8 cellular contexts compared by ENCODE assay signal in the genomic region with DNA sequence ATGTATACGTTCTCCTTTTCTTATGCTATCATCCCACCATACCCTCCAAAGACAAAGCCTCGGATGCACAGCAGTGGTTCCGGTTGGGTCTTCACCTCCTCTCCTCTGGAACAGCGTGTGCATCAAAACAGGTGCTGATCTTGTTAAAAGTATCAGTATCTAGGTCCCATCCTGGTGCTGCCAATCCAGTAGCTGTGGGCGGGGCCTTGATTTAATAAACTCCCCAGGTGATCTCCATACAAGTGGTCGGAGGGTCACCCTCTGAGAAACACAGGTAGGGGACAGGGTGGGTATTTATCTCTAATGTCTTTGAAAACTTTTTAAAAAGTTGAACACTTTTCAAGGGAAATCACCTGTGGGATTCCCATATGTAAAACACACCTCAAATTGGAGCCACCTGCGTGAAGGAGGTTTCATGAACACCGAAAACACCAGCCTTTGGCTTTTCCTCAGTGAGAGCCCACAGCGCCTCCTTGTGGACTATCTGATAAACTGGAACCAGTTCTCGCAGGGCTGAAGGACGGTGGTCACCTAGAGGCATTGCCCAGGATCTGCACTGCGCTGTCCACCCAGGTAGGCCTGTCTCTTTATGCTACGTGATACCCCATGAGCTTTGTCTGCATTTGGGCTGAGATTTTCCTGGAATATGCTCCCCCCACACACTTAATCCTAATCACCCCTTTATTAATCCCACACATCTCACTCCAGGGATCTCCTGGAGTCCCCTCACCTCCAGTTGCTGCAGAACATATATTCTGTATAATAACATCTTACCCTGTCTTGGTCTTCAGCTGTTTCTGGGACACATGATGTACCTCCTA.
DNase-seq lines count a peak whose midpoint lies in the region; ATAC-seq, FAIRE-seq and TF ChIP-seq lines count a peak whose summit lies in the region.

No MANE protein-coding gene starts in this region.

- H2AFZ ChIP-seq in GM12878 (ENCODE audit: control insufficient read depth, low read depth, low read length) = no peak overlapping the region; the same call in 1 of the 2 replicates

- TF ChIP-seq EP300 in GM12878 (IDR thresholded peaks at IDR 0.05; ENCODE audit: borderline replicate concordance in 1 of 2, control insufficient read depth in 1 of 2, low read depth in 2 of 2, low read length in 2 of 2) = no peak
- TF ChIP-seq EP300 in suprapubic skin (IDR thresholded peaks at IDR 0.05) = no peak

- WGBS in GM12878 (ENCODE audit: insufficient coverage, insufficient replicate concordance, low lambda C conversion rate, missing lambda C conversion rate) = 28% methylated on average over 13 of the region's 13 CpGs
- WGBS in suprapubic skin = 59% methylated on average over 13 of the region's 13 CpGs

- H3K4me3 ChIP-seq in GM12878 = no peak overlapping the region
- H3K4me3 ChIP-seq in kidney epithelial cell (ENCODE audit: low read depth, low read length) = no peak overlapping the region
- H3K4me3 ChIP-seq in suprapubic skin = no peak overlapping the region

- peak; percentile 13 for FAIRE-seq in GM12878 (lab: Jason Lieb, UNC)

- H3K79me2 ChIP-seq in GM12878 (ENCODE audit: control insufficient read depth, insufficient read depth, low read length) = no peaks in the 10 kb centered on the region

- peak overlapping the region; percentile 7; the same call in 1 of the 2 replicates for H3K9ac ChIP-seq in GM12878 (ENCODE audit: control insufficient read depth, insufficient read depth, low read length)

- RAD21 ChIA-PET in GM12878 (lab: Charles Lee; ENCODE audit: unreplicated experiment) = interaction anchor here (1.0 to 3.2 kb wide), 2 partner anchors 10 to 69 kb away, joined by 4 to 13 read pairs; no protein-coding TSS in a partner anchor

- POLR2A ChIA-PET in GM12878 (lab: Charles Lee) = interaction anchor here (0.8 to 1.1 kb wide), 2 partner anchors 10 to 68 kb away, joined by 3 to 4 read pairs; no protein-coding TSS in a partner anchor

- BruUV-seq in GM12878 (replicated peaks; lab: Mats Ljungman, UMichigan) = no TSS peak

- intact Hi-C loops in GM12878 (cut with micrococcal nuclease; ENCODE audit: unreplicated experiment) = loop anchor here (1.0 to 5.0 kb wide), 4 partner anchors 68 to 209 kb away; a partner anchor contains a TSS

- TF ChIP-seq RAD21 in GM12878 (IDR thresholded peaks at IDR 0.05; ENCODE audit: insufficient read depth, low read depth, low read length) = peak; percentile 92

- in situ Hi-C loops in GM12878 (cut with MboI) = loop anchor here (5.0 kb wide), 1 partner anchor 154 kb away; no protein-coding TSS in a partner anchor

- no peaks in the 10 kb centered on the region for H3K9me3 ChIP-seq in GM12878 (replicated peaks; ENCODE audit: control insufficient read depth, insufficient read depth, low read length)
- H3K9me3 ChIP-seq in suprapubic skin = no peaks in the 10 kb centered on the region

- CTCF ChIA-PET in GM12878 (lab: Yijun Ruan, JAX) = interaction anchor here (0.5 to 5.7 kb wide), 14 partner anchors 9 to 304 kb away, joined by 3 to 74 read pairs (median 4); no protein-coding TSS in a partner anchor

- ATAC-seq in HG02885 (IDR thresholded peaks at IDR 0.05; ENCODE audit: poor library complexity, unreplicated experiment) (peak; percentile 38), GM12878 (peak; percentile 75)
- ATAC-seq in activated CD4-positive, CD25-positive, alpha-beta regulatory T cell treated with anti-CD3 and anti-CD28 coated beads, Interleukin-2, amount 50 U/mL, for 24 hours = no peak

- DNase-seq in A172 (ENCODE audit: low spot score) (peak; percentile 67), EH (ENCODE audit: low read depth) (peak; percentile 41), NCI-H526 (lab: John Stamatoyannopoulos, UW) (peak; percentile 13 to 80), GM12878 (ENCODE audit: low read depth, low spot score) (no peak), kidney epithelial cell (ENCODE audit: low read depth) (no peak), suprapubic skin (ENCODE audit: low spot score in 2 of 2) (no peak)

- peak overlapping the region; percentile 52 for H3K4me2 ChIP-seq in GM12878 (ENCODE audit: control insufficient read depth, insufficient read depth)

- 0 out of 2 replicates have a peak overlapping the region, but pooled peaks have one; percentile 10 for H3K27ac ChIP-seq in GM12878 (ENCODE audit: control insufficient read depth, insufficient read depth)
- no peak overlapping the region for H3K27ac ChIP-seq in suprapubic skin

- no peaks in the 10 kb centered on the region for H3K27me3 ChIP-seq in GM12878 (replicated peaks in 1 of 2; ENCODE audit: control insufficient read depth in 2 of 2, insufficient read depth in 2 of 2, low read length in 1 of 2)
- no peaks in the 10 kb centered on the region for H3K27me3 ChIP-seq in kidney epithelial cell (ENCODE audit: control insufficient read depth, insufficient read depth, low read length)
- H3K27me3 ChIP-seq in suprapubic skin = no peaks in the 10 kb centered on the region

- no peaks in the 10 kb centered on the region for H3K36me3 ChIP-seq in GM12878 (ENCODE audit: control insufficient read depth in 2 of 2, insufficient read depth in 2 of 2, low read length in 1 of 2)
- peaks cover 1% of the 10 kb centered on the region for H3K36me3 ChIP-seq in kidney epithelial cell (ENCODE audit: control insufficient read depth, insufficient read depth, low read length)
- H3K36me3 ChIP-seq in suprapubic skin = peaks cover 75% of the 10 kb centered on the region

- H4K20me1 ChIP-seq in GM12878 (ENCODE audit: control insufficient read depth, insufficient read depth) = no peaks in the 10 kb centered on the region

- H3K4me1 ChIP-seq in GM12878 (ENCODE audit: control insufficient read depth, insufficient read depth, low read length) (peaks cover 30% of the 10 kb centered on the region), suprapubic skin (no peaks in the 10 kb centered on the region)

- TF ChIP-seq CTCF in GM12878 (IDR thresholded peaks at IDR 0.05 in 2 of 3, conservative IDR thresholded peaks at IDR 0.05 in 1 of 3; ENCODE audit: control insufficient read depth in 2 of 3, extremely low read depth in 1 of 3, insufficient read depth in 1 of 3, low read depth in 3 of 3, low read length in 3 of 3) (peak; percentile 83 to 91 (median 85)), kidney epithelial cell (IDR thresholded peaks at IDR 0.05; ENCODE audit: insufficient read depth, low read length, poor library complexity, severe bottlenecking) (peak; percentile 81), suprapubic skin (IDR thresholded peaks at IDR 0.05) (peak; percentile 14 to 62)

- TF ChIP-seq POLR2A in GM12878 (IDR thresholded peaks at IDR 0.05; ENCODE audit: low read depth, low read length) = no peak
- TF ChIP-seq POLR2A in suprapubic skin (IDR thresholded peaks at IDR 0.05) = no peak

- SMC1A ChIA-PET in GM12878 (lab: Charles Lee; ENCODE audit: uncharacterized antibody, unreplicated experiment) = interaction anchor here (1.4 to 4.8 kb wide), 4 partner anchors 11 to 63 kb away, joined by 4 to 49 read pairs (median 14); no protein-coding TSS in a partner anchor

TF ChIP-seq in GM12878, 131 proteins besides CTCF, POLR2A, EP300 and RAD21 (continues in another document):
- TF ChIP-seq NFIC (IDR thresholded peaks at IDR 0.05; ENCODE audit: low read depth, low read length) (no peak), NFYA (IDR thresholded peaks at IDR 0.05; ENCODE audit: borderline replicate concordance, low read depth, low read length) (no peak)
- TF ChIP-seq, protein P1, sequence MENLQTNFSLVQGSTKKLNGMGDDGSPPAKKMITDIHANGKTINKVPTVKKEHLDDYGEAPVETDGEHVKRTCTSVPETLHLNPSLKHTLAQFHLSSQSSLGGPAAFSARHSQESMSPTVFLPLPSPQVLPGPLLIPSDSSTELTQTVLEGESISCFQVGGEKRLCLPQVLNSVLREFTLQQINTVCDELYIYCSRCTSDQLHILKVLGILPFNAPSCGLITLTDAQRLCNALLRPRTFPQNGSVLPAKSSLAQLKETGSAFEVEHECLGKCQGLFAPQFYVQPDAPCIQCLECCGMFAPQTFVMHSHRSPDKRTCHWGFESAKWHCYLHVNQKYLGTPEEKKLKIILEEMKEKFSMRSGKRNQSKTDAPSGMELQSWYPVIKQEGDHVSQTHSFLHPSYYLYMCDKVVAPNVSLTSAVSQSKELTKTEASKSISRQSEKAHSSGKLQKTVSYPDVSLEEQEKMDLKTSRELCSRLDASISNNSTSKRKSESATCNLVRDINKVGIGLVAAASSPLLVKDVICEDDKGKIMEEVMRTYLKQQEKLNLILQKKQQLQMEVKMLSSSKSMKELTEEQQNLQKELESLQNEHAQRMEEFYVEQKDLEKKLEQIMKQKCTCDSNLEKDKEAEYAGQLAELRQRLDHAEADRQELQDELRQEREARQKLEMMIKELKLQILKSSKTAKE (IDR thresholded peaks at IDR 0.05; ENCODE audit: low read depth, poor library complexity, severe bottlenecking) = peak; percentile 18
- TF ChIP-seq, protein P2, sequence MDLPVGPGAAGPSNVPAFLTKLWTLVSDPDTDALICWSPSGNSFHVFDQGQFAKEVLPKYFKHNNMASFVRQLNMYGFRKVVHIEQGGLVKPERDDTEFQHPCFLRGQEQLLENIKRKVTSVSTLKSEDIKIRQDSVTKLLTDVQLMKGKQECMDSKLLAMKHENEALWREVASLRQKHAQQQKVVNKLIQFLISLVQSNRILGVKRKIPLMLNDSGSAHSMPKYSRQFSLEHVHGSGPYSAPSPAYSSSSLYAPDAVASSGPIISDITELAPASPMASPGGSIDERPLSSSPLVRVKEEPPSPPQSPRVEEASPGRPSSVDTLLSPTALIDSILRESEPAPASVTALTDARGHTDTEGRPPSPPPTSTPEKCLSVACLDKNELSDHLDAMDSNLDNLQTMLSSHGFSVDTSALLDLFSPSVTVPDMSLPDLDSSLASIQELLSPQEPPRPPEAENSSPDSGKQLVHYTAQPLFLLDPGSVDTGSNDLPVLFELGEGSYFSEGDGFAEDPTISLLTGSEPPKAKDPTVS (IDR thresholded peaks at IDR 0.05; ENCODE audit: low read depth, low read length) = no peak
- TF ChIP-seq, protein P3, sequence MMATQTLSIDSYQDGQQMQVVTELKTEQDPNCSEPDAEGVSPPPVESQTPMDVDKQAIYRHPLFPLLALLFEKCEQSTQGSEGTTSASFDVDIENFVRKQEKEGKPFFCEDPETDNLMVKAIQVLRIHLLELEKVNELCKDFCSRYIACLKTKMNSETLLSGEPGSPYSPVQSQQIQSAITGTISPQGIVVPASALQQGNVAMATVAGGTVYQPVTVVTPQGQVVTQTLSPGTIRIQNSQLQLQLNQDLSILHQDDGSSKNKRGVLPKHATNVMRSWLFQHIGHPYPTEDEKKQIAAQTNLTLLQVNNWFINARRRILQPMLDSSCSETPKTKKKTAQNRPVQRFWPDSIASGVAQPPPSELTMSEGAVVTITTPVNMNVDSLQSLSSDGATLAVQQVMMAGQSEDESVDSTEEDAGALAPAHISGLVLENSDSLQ (IDR thresholded peaks at IDR 0.05) = 0 out of 2 replicates have a peak, but pooled peaks have one; percentile 21

Comparison
In these comparisons a context has a peak if more than half of its experiments do, and no peak if none do; other contexts are left out.
1. DNase-seq: peak in A172 (single experiment), EH (single experiment) and NCI-H526 (2 of 2); none in GM12878 (single experiment), kidney epithelial cell (single experiment) and suprapubic skin (0 of 2).
2. ATAC-seq: peak in HG02885 (single experiment) and GM12878 (single experiment); none in activated CD4-positive, CD25-positive, alpha-beta regulatory T cell treated with anti-CD3 and anti-CD28 coated beads, Interleukin-2, amount 50 U/mL, for 24 hours (0 of 2).
3. Peak in every context shown above with its lines, with median percentiles within 50 percentile points of each other: CTCF ChIP-seq.